ENCODE assay signal across 9 cellular contexts in genomic region chrX:48677456-48678030, GRCh38. TPM values are rescaled to one million over a fixed set of nuclear protein-coding genes. Genes with fewer than 3 reads are reported as not detected.
A peak's percentile ranks its signal among the peaks of the same experiment; 100 is the strongest.
DNase-seq lines count a peak whose midpoint lies in the region; ATAC-seq, FAIRE-seq and TF ChIP-seq lines count a peak whose summit lies in the region.
"Had no signal": no experiment of that assay in that cellular context is flagged by ENCODE, and none has a peak within 500 bp of the region (broad histone marks: within the 10 kb centered on the region; RNA-seq: fewer than 3 reads in every experiment).

No MANE protein-coding gene starts in this region.

- peak overlapping the region; percentile 81 for H3K27ac Mint-ChIP-seq in T-helper 17 cell

- peaks cover 14% of the 10 kb centered on the region for H3K4me1 Mint-ChIP-seq in T-helper 17 cell

- H3K4me2 ChIP-seq in smooth muscle cell: peak overlapping the region; percentile 86

- H3K79me2 ChIP-seq in smooth muscle cell (ENCODE audit: low read depth): no peaks in the 10 kb centered on the region

- H4K20me1 ChIP-seq in smooth muscle cell (ENCODE audit: low read depth): no peaks in the 10 kb centered on the region

- H3K4me3 ChIP-seq in iPS-11a (ENCODE audit: low read depth, low read length) (peak overlapping the region; percentile 63), smooth muscle cell (peak overlapping the region; percentile 63)

- TF ChIP-seq CTCF in smooth muscle cell (IDR thresholded peaks at IDR 0.05; ENCODE audit: borderline replicate concordance, insufficient read depth, poor library complexity, severe bottlenecking): no peak

- no peak for ATAC-seq in T-helper 17 cell

- no peak overlapping the region for H3K9ac ChIP-seq in smooth muscle cell (ENCODE audit: low read depth)

- H3K4me3 Mint-ChIP-seq in T-helper 17 cell: peak overlapping the region; percentile 88

- H3K27me3 ChIP-seq in smooth muscle cell (ENCODE audit: low read depth): no peaks in the 10 kb centered on the region

- no peaks in the 10 kb centered on the region for H3K4me1 ChIP-seq in smooth muscle cell (ENCODE audit: low read depth)

- H3K27me3 Mint-ChIP-seq in T-helper 17 cell: no peaks in the 10 kb centered on the region

- H3K27ac ChIP-seq in smooth muscle cell (ENCODE audit: low read depth): no peak overlapping the region

- no peaks in the 10 kb centered on the region for H3K36me3 Mint-ChIP-seq in T-helper 17 cell (ENCODE audit: low read depth)

- DNase-seq in NCI-H2227 (lab: John Stamatoyannopoulos, UW; ENCODE audit: unreplicated experiment) (peak; percentile 39), NCI-H2227 treated with DMSO at 0.1 percent for 48 hours (lab: John Stamatoyannopoulos, UW) (no peak), T-helper 17 cell (no peak), smooth muscle cell (lab: John Stamatoyannopoulos, UW; ENCODE audit: unreplicated experiment) (no peak), HK-2 (ENCODE audit: unreplicated experiment) (no peak), RCC 7860 (ENCODE audit: low spot score) (no peak), NCI-H1930 (lab: John Stamatoyannopoulos, UW) (no peak)

- no peaks in the 10 kb centered on the region for H3K9me3 ChIP-seq in T-helper 17 cell (ENCODE audit: control insufficient read depth, low read length, poor library complexity, severe bottlenecking)
- no peaks in the 10 kb centered on the region for H3K9me3 ChIP-seq in smooth muscle cell (replicated peaks; ENCODE audit: low read depth)

- H3K36me3 ChIP-seq in smooth muscle cell (ENCODE audit: low read depth): no peaks in the 10 kb centered on the region

- no peak overlapping the region for H2AFZ ChIP-seq in smooth muscle cell (ENCODE audit: low read depth)

- no peak for FAIRE-seq in RCC 7860 (lab: Jason Lieb, UNC)
- FAIRE-seq: TTC549 had no signal

- no peaks in the 10 kb centered on the region for H3F3A ChIP-seq in smooth muscle cell (ENCODE audit: low read depth)

- 73% methylated on average over 12 of the region's 12 CpGs for WGBS in smooth muscle cell (ENCODE audit: low lambda C conversion rate)

RNA-seq across cellular contexts. Expression of gene WAS, which starts 6.1 kb away (rescaled TPM):
- 100 to 1,000 TPM in 1 of 2 donors, 10 to 100 TPM in 1; 86.0 to 105 TPM for total RNA-seq in T-helper 17 cell
- 0.54 and 2.5 TPM in 2 replicates for total RNA-seq in smooth muscle cell
- polyA plus RNA-seq in smooth muscle cell: 0.15 and 0.24 TPM in 2 replicates

RNA-seq across cellular contexts. Expression of gene SUV39H1, which starts 19.0 kb away (rescaled TPM):
- 1 to 10 TPM; 5.8 to 6.4 TPM for total RNA-seq in T-helper 17 cell
- 2.6 and 2.7 TPM in 2 replicates for total RNA-seq in smooth muscle cell
- polyA plus RNA-seq in smooth muscle cell: 5.6 and 7.7 TPM in 2 replicates

Comparison
In these comparisons a context has a peak if more than half of its experiments do, and no peak if none do; other contexts are left out.
1. RNA of gene WAS, which starts 6.1 kb away (total RNA-seq): 86.0 to 105 TPM in T-helper 17 cell; 0.54 to 2.5 TPM in smooth muscle cell; every median in the first group is over 10 times any median in the second.